1 cellular context compared by ENCODE assay signal in genomic region chr1:209883341-209883971, GRCh38.
TF ChIP-seq lines count a peak whose summit lies in the region.

No MANE protein-coding gene starts in this region.

TF ChIP-seq in IMR-90, 13 proteins besides CTCF, POLR2A, EP300 and RAD21 (continued from another document):
- TF ChIP-seq, protein P1, sequence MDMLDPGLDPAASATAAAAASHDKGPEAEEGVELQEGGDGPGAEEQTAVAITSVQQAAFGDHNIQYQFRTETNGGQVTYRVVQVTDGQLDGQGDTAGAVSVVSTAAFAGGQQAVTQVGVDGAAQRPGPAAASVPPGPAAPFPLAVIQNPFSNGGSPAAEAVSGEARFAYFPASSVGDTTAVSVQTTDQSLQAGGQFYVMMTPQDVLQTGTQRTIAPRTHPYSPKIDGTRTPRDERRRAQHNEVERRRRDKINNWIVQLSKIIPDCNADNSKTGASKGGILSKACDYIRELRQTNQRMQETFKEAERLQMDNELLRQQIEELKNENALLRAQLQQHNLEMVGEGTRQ (IDR thresholded peaks at IDR 0.05; ENCODE audit: low read depth, low read length), result peak; percentile 76
- TF ChIP-seq MXI1 (IDR thresholded peaks at IDR 0.05; ENCODE audit: borderline replicate concordance, low read depth, low read length) (no peak), FOS (IDR thresholded peaks at IDR 0.05; ENCODE audit: low read depth, low read length) (peak; percentile 71)
TF ChIP-seq in IMR-90: peak in this region for 2.
